Comparison of ENCODE assay signal across 9 cellular contexts in the genomic region with DNA sequence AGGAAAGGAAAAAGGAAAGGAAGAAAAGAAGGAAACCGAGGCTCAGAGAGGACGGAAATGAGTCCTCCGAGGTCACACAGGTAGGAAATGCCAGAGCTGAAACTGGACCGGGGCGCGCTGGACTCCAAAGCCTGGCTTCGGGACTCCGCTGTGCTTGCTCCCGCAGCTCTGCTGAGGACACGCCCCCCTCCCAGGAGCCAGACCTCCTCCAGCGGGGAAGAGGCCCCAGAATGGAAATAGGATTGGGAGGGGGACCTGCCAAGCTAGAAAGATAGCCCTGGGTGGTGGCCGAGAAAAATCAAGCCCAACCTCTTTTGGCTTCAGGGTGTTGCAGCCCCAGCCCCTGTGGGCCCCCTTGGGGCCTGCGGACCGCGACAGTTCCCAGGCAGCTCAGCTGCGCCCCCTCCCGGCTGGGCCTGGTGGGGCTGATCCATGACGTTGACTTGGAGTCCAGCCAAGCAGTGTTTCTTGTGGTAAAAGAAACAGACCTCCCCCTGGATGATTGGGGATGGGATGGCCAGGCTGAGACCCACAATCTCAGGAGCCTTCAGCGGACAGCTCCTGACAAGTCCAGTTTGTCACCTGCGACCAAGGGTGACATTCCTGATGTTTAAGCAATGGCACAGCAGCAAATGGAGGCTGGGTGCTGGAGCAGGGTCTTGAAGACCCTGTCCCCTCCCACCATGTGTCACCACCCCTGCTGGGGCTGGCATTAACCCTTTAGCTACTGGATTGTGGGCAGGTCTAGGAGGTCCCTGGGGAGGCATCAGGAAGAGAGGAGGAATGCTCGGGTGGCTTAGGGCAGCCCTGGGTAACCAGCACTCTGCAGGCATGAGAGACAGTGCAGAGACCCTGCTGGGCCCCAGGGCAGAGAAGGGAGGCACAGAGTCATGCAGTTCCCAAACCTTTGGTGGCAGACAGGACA. TPM values are rescaled to one million over a fixed set of nuclear protein-coding genes. Genes with fewer than 3 reads are reported as not detected.
DNase-seq lines count a peak whose midpoint lies in the region; ATAC-seq and TF ChIP-seq lines count a peak whose summit lies in the region.
"Had no signal": no experiment of that assay in that cellular context is flagged by ENCODE, and none has a peak within 500 bp of the region (broad histone marks: within the 10 kb centered on the region; RNA-seq: fewer than 3 reads in every experiment).

No MANE protein-coding gene starts in this region.

- no TSS peak for BruUV-seq in PC-9 (replicated peaks; lab: Mats Ljungman, UMichigan)

- H3K36me3 ChIP-seq in PC-9 (ENCODE audit: low read depth) (no peaks in the 10 kb centered on the region), ovary (no peaks in the 10 kb centered on the region)

- H3K79me2 ChIP-seq in PC-9 (ENCODE audit: low read depth): no peaks in the 10 kb centered on the region

- no peak overlapping the region for H3K27ac ChIP-seq in PC-9
- no peak overlapping the region for H3K27ac ChIP-seq in ovary

- peak; percentile 99 for TF ChIP-seq CTCF in PC-9 (conservative IDR thresholded peaks at IDR 0.05)
- TF ChIP-seq CTCF in fibroblast of pulmonary artery (IDR thresholded peaks at IDR 0.05; ENCODE audit: low read length, missing control alignments): no peak
- TF ChIP-seq CTCF in ovary (IDR thresholded peaks at IDR 0.05): peak; percentile 34 to 66 (median 53)

- H3K4me1 Mint-ChIP-seq in activated T-cell treated with anti-CD3 and anti-CD28 coated beads, Interleukin-2, amount 50 U/mL, for 4 hours (ENCODE audit: low read depth): no peaks in the 10 kb centered on the region

- TF ChIP-seq EP300 in ovary (IDR thresholded peaks at IDR 0.05): no peak

- H3K4me1 ChIP-seq in PC-9 (replicated peaks; ENCODE audit: insufficient read depth) (peaks cover 36% of the 10 kb centered on the region), ovary (ENCODE audit: insufficient read depth) (peaks cover 13% of the 10 kb centered on the region)

- no peaks in the 10 kb centered on the region for H3K36me3 Mint-ChIP-seq in activated T-cell treated with anti-CD3 and anti-CD28 coated beads, Interleukin-2, amount 50 U/mL, for 4 hours (ENCODE audit: insufficient read depth)

- H3F3A ChIP-seq in PC-9 (ENCODE audit: insufficient read depth, low read depth): peaks cover 33% of the 10 kb centered on the region; the same call in 1 of the 2 replicates

- POLR2A ChIA-PET in PC-9 (lab: Charles Lee; ENCODE audit: unreplicated experiment): interaction anchor here (0.5 to 0.9 kb wide), 5 partner anchors 10 to 92 kb away, joined by 3 to 6 read pairs (median 5); no protein-coding TSS in a partner anchor

- no peaks in the 10 kb centered on the region for H3K9me3 Mint-ChIP-seq in activated T-cell treated with anti-CD3 and anti-CD28 coated beads, Interleukin-2, amount 50 U/mL, for 4 hours
- H3K9me3 Mint-ChIP-seq: T-helper 1 cell treated with Interleukin-12 subunit alpha and Interleukin-12 subunit beta and Interleukin-4 antibody, amounts not matched to agents 30 μg/mL and 1 μg/mL, for 36 hours had no signal

- TF ChIP-seq POLR2A in ovary (IDR thresholded peaks at IDR 0.05): no peak

- WGBS in ovary, 3 donors: 30 to 41% (median 32%) methylated on average over 21 of the region's 21 CpGs

- H2AFZ ChIP-seq in PC-9: peak overlapping the region; percentile 36

- CTCF ChIA-PET in PC-9 (lab: Charles Lee): interaction anchor here (0.6 to 1.3 kb wide), 12 partner anchors 10 to 113 kb away, joined by 3 to 7 read pairs (median 3); no protein-coding TSS in a partner anchor

- H3K4me3 Mint-ChIP-seq in activated T-cell treated with anti-CD3 and anti-CD28 coated beads, Interleukin-2, amount 50 U/mL, for 4 hours: no peak overlapping the region
- H3K4me3 Mint-ChIP-seq: T-helper 1 cell treated with Interleukin-12 subunit alpha and Interleukin-12 subunit beta and Interleukin-4 antibody, amounts not matched to agents 30 μg/mL and 1 μg/mL, for 36 hours had no signal

- DNase-seq in COLO829 (ENCODE audit: low spot score) (peak; percentile 93), HT1080 (ENCODE audit: low read depth) (peak; percentile 41), PC-9 (peak; percentile 74 to 92), fibroblast of pulmonary artery (ENCODE audit: low read depth) (peak; percentile 82), ovary (peak; percentile 65 to 82 (median 72))
- peak; percentile 41 for DNase-seq in activated T-cell treated with anti-CD3 and anti-CD28 coated beads, Interleukin-2, amount 50 U/mL, for 4 hours

- ATAC-seq in activated T-cell treated with anti-CD3 and anti-CD28 coated beads, Interleukin-2, amount 50 U/mL, for 4 hours: peak; percentile 44 to 52
- ATAC-seq in HG02623 (IDR thresholded peaks at IDR 0.05; ENCODE audit: unreplicated experiment) (no peak), HG03521 (IDR thresholded peaks at IDR 0.05; ENCODE audit: unreplicated experiment) (no peak)

- H3K4me2 ChIP-seq in PC-9: peak overlapping the region; percentile 70

- intact Hi-C loops in PC-9 (cut with micrococcal nuclease; ENCODE audit: unreplicated experiment): loop anchor here (5.0 kb wide), 1 partner anchor 151 kb away; no protein-coding TSS in a partner anchor
- intact Hi-C loops in ovary (cut with DNase I): no loop called here

- no peaks in the 10 kb centered on the region for H3K27me3 ChIP-seq in PC-9 (ENCODE audit: insufficient read depth, low read depth)
- H3K27me3 ChIP-seq in ovary: no peaks in the 10 kb centered on the region

- H3K9me2 ChIP-seq in PC-9 (ENCODE audit: insufficient read depth): no peaks in the 10 kb centered on the region

- peaks cover 2% of the 10 kb centered on the region for H3K27me3 Mint-ChIP-seq in activated T-cell treated with anti-CD3 and anti-CD28 coated beads, Interleukin-2, amount 50 U/mL, for 4 hours (ENCODE audit: low read depth)

- H3K9me3 ChIP-seq in PC-9 (ENCODE audit: insufficient read depth, low read depth) (no peaks in the 10 kb centered on the region), ovary (no peaks in the 10 kb centered on the region)

- no peaks in the 10 kb centered on the region for H4K20me1 ChIP-seq in PC-9 (ENCODE audit: insufficient read depth)

- peak overlapping the region; percentile 42; the same call in 1 of the 2 replicates for H3K4me3 ChIP-seq in PC-9
- H3K4me3 ChIP-seq in fibroblast of pulmonary artery (replicated peaks; ENCODE audit: low read depth, low read length): peak overlapping the region; percentile 17
- no peak overlapping the region for H3K4me3 ChIP-seq in ovary

RNA-seq across cellular contexts. Expression of a gene that starts 55.4 kb away (rescaled TPM):
- total RNA-seq in HT1080 (2014; rRNA removed; shearing (Covaris generic)): not detected in 2 replicates
- polyA plus RNA-seq in HT1080 (2015; cell fraction: cytosol; rRNA removed): not detected in 2 replicates
- polyA plus RNA-seq in HT1080 (2015; cell fraction: nucleus; rRNA removed): 0.05 TPM in 1 of 2 replicates, not detected in the other
- total RNA-seq in PC-9 (2021) (4.1 and 6.3 TPM in 2 replicates), ovary (10 to 100 TPM in 2 of 7 donors, 1 to 10 TPM in 5; 1.3 to 22.7 (median 8.0) TPM)
- under 1 TPM; 0.21 to 0.71 (median 0.63) TPM for total RNA-seq in activated T-cell treated with anti-CD3 and anti-CD28 coated beads, Interleukin-2, amount 50 U/mL, for 4 hours
- polyA plus RNA-seq in ovary: 1 to 10 TPM; 1.7 to 9.6 TPM

Comparison
In these comparisons a context has a peak if more than half of its experiments do, and no peak if none do; other contexts are left out.
1. DNase-seq: peak in every context shown above with its lines; median percentile 93 in COLO829; 83 in PC-9; 82 in fibroblast of pulmonary artery; 72 in ovary; 41 in HT1080; 41 in activated T-cell treated with anti-CD3 and anti-CD28 coated beads, Interleukin-2, amount 50 U/mL, for 4 hours.
2. ATAC-seq: peak in activated T-cell treated with anti-CD3 and anti-CD28 coated beads, Interleukin-2, amount 50 U/mL, for 4 hours (2 of 2); none in HG02623 (single experiment) and HG03521 (single experiment).